Comparison of ENCODE assay signal across 25 cellular contexts in genomic region chr6:142825760-142826159, GRCh38.
"Had no signal": no experiment of that assay in that cellular context is flagged by ENCODE, and none has a peak within 500 bp of the region (broad histone marks: within the 10 kb centered on the region; RNA-seq: fewer than 3 reads in every experiment).

No MANE protein-coding gene starts in this region.

- H3K4me3 ChIP-seq: K562, SJSA1, SK-N-MC had no signal

- H3K27ac ChIP-seq: HL-60, KMS-11, SJSA1, SK-N-MC had no signal

- H3K4me3 Mint-ChIP-seq: IgD-negative memory B cell had no signal

- ATAC-seq: K562 had no signal

- H3K9me3 ChIP-seq: SJSA1 had no signal

- FAIRE-seq: HTR-8/SVneo, K562, RCC 7860 had no signal

- H3K27me3 Mint-ChIP-seq: IgD-negative memory B cell had no signal

- H3K9ac ChIP-seq: KMS-11 had no signal

- H3K36me3 ChIP-seq: SJSA1 had no signal

- DNase-seq: Kasumi-1, MM.1S, NCI-H1092 treated with DMSO at 0.1 percent for 48 hours, NCI-H1436, NCI-H187, NCI-H2029, NCI-H2081 treated with DMSO at 0.1 percent for 48 hours, NCI-H2171, NCI-H226, NCI-H446, NCI-H510A, NCI-H524 treated with DMSO at 0.1 percent for 48 hours, NCI-H69, NCI-H774, Right ventricle myocardium superior, RPMI8226, SIG-M5 had no signal
